Comparison of ENCODE assay signal across 1 cellular context in genomic region chr9:92730897-92731296, GRCh38.
TF ChIP-seq lines count a peak whose summit lies in the region.

No MANE protein-coding gene starts in this region.

TF ChIP-seq in GM23338, 12 proteins besides CTCF, POLR2A, EP300 and RAD21 (continued from another document):
- no peak for TF ChIP-seq REST (IDR thresholded peaks at IDR 0.05; ENCODE audit: unreplicated experiment)
- no peak for TF ChIP-seq NANOG (IDR thresholded peaks at IDR 0.05; ENCODE audit: borderline replicate concordance)
- TF ChIP-seq ETS1 (IDR thresholded peaks at IDR 0.05) = no peak
- no peak for TF ChIP-seq EZH2phosphoT487 (IDR thresholded peaks at IDR 0.05; ENCODE audit: unreplicated experiment)
- TF ChIP-seq EZH2 (IDR thresholded peaks at IDR 0.05; ENCODE audit: low read depth, unreplicated experiment) = no peak
- TF ChIP-seq ZNF114 (CRISPR knock-in tag; IDR thresholded peaks at IDR 0.05) = no peak
- no peak for TF ChIP-seq ZNF331 (CRISPR knock-in tag; IDR thresholded peaks at IDR 0.05; ENCODE audit: low read depth)
- TF ChIP-seq ZNF462 (CRISPR knock-in tag; IDR thresholded peaks at IDR 0.05) = no peak
- no peak for TF ChIP-seq POLR2AphosphoS5 (IDR thresholded peaks at IDR 0.05; ENCODE audit: low read depth)
